ENCODE assay signal across 1 cellular context in the genomic region with DNA sequence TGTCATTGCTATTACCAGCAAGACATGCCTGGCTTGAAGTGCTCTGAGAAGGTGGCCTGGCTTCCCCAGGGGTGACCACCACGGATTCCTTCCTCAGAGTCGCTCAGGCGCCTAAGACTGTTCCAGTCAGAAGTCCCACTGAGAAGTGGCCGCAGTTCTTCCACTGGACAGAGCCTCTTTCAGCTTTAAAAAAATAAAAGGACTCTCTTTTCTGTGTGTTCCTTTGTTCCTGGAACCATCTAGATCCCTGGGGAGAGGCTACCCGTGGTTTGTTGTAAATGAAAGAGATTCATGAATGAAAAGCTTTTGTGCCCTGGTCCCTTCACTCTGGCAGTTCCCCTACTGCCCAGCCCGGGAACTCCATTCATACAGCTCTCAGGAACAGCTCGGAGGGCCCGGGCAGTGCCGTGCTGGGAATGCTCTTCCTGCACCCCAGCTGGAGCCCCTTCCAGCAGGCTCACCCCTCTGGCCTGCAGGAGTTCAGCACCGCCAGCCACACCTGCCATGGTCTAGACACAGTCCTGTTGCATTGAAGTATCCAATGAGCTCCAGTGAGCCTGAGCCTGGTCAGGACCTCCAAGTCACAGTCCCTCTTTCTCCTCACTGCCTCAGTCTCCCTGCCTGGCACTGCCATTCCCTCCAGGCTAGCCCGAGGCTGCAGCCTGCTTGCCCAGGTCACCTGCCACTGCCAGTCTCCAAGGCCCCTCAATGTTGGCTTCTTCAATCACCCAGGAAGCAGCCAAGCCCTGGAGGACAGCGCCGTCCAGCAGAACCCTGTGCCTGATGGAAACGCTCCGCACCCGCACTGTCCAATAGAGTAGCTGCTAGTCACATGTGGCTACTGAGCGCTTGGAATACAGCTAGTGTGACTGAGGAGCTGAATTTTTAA.
TF ChIP-seq lines count a peak whose summit lies in the region.

No MANE protein-coding gene starts in this region.

TF ChIP-seq in K562, 482 proteins besides CTCF, POLR2A, EP300 and RAD21:
- TF ChIP-seq, protein P1, sequence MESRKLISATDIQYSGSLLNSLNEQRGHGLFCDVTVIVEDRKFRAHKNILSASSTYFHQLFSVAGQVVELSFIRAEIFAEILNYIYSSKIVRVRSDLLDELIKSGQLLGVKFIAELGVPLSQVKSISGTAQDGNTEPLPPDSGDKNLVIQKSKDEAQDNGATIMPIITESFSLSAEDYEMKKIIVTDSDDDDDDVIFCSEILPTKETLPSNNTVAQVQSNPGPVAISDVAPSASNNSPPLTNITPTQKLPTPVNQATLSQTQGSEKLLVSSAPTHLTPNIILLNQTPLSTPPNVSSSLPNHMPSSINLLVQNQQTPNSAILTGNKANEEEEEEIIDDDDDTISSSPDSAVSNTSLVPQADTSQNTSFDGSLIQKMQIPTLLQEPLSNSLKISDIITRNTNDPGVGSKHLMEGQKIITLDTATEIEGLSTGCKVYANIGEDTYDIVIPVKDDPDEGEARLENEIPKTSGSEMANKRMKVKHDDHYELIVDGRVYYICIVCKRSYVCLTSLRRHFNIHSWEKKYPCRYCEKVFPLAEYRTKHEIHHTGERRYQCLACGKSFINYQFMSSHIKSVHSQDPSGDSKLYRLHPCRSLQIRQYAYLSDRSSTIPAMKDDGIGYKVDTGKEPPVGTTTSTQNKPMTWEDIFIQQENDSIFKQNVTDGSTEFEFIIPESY (CRISPR knock-in tag; IDR thresholded peaks at IDR 0.05) = 0 out of 2 replicates have a peak, but pooled peaks have one; percentile 56
- TF ChIP-seq ZFX (CRISPR knock-in tag; IDR thresholded peaks at IDR 0.05) = peak; percentile 34
- no peak for TF ChIP-seq FOXK1 (CRISPR knock-in tag; IDR thresholded peaks at IDR 0.05; ENCODE audit: borderline replicate concordance)
